In genomic region chr4:128560754-128561495, GRCh38 we compare ENCODE assay signal across 17 cellular contexts.
A peak's percentile ranks its signal among the peaks of the same experiment; 100 is the strongest.
DNase-seq lines count a peak whose midpoint lies in the region; FAIRE-seq and TF ChIP-seq lines count a peak whose summit lies in the region.
"Had no signal": no experiment of that assay in that cellular context is flagged by ENCODE, and none has a peak within 500 bp of the region (broad histone marks: within the 10 kb centered on the region; RNA-seq: fewer than 3 reads in every experiment).

No MANE protein-coding gene starts in this region.

- H3K36me3 ChIP-seq in BLaER1 treated with 17β-estradiol and CSF1 and Interleukin-3, amounts not matched to agents 10 nM and 100 nM = no peaks in the 10 kb centered on the region
- no peaks in the 10 kb centered on the region for H3K36me3 ChIP-seq in H1 (ENCODE audit: control insufficient read depth in 2 of 4, insufficient read depth in 4 of 4, low read length in 3 of 4)
- no peaks in the 10 kb centered on the region for H3K36me3 ChIP-seq in neuronal stem cell (replicated peaks in 1 of 2; ENCODE audit: control insufficient read depth in 2 of 2, insufficient read depth in 2 of 2, low read length in 2 of 2)
- no peaks in the 10 kb centered on the region for H3K36me3 ChIP-seq in sigmoid colon
- H3K36me3 ChIP-seq in HAP-1 (replicated peaks) = no peaks in the 10 kb centered on the region

- H3K27ac ChIP-seq in BLaER1 treated with 17β-estradiol and CSF1 and Interleukin-3, amounts not matched to agents 10 nM and 100 nM = peak overlapping the region in 2 of 11 experiments; percentile 5 to 28; a peak in 3 of 22 replicates
- no peak overlapping the region for H3K27ac ChIP-seq in H1 (ENCODE audit: low read depth, low read length)
- no peak overlapping the region for H3K27ac ChIP-seq in neuronal stem cell (replicated peaks; ENCODE audit: low read length)
- peak overlapping the region in 1 of 4 donors; percentile 77 for H3K27ac ChIP-seq in sigmoid colon
- no peak overlapping the region for H3K27ac ChIP-seq in dorsolateral prefrontal cortex

- no peak for FAIRE-seq in H1 (lab: Jason Lieb, UNC)

- intact Hi-C loops in sigmoid colon (cut with DNase I) = no loop called here
- intact Hi-C loops in dorsolateral prefrontal cortex (cut with DNase I) = no loop called here

- H3K14ac ChIP-seq in H1 (ENCODE audit: insufficient read length) = no peak overlapping the region
- no peak overlapping the region for H3K14ac ChIP-seq in neuronal stem cell (ENCODE audit: low read length)

- H3K23me2 ChIP-seq in H1 (ENCODE audit: low read depth, low read length) = no peaks in the 10 kb centered on the region

- TF ChIP-seq RAD21 in H1 (IDR thresholded peaks at IDR 0.05 in 1 of 2, conservative IDR thresholded peaks at IDR 0.05 in 1 of 2; ENCODE audit: low read depth in 2 of 2, low read length in 2 of 2) = no peak

- no peak overlapping the region for H4K8ac ChIP-seq in H1 (ENCODE audit: extremely low read depth, insufficient read depth, low read length)
- no peak overlapping the region for H4K8ac ChIP-seq in neuronal stem cell (ENCODE audit: low read depth, low read length)

- no peaks in the 10 kb centered on the region for H3K9me3 ChIP-seq in BLaER1 treated with 17β-estradiol and CSF1 and Interleukin-3, amounts not matched to agents 10 nM and 100 nM (replicated peaks in 1 of 11)
- H3K9me3 ChIP-seq in H1 (ENCODE audit: insufficient read depth in 2 of 2, low read depth in 1 of 2, low read length in 1 of 2) (no peaks in the 10 kb centered on the region), neuronal stem cell (replicated peaks in 1 of 2; ENCODE audit: control insufficient read depth in 2 of 2, insufficient read depth in 1 of 2, low read depth in 1 of 2, low read length in 2 of 2) (no peaks in the 10 kb centered on the region), sigmoid colon (no peaks in the 10 kb centered on the region), HAP-1 (no peaks in the 10 kb centered on the region)

- H3K4me3 ChIP-seq in BLaER1 treated with 17β-estradiol and CSF1 and Interleukin-3, amounts not matched to agents 10 nM and 100 nM = no peak overlapping the region
- no peak overlapping the region for H3K4me3 ChIP-seq in LNCaP clone FGC (ENCODE audit: low read depth, low read length)
- no peak overlapping the region for H3K4me3 ChIP-seq in H1 (ENCODE audit: extremely low read depth in 1 of 4, insufficient read depth in 2 of 4, low read depth in 3 of 4, low read length in 4 of 4)
- H3K4me3 ChIP-seq in neuronal stem cell (ENCODE audit: low read length in 2 of 2) = no peak overlapping the region
- no peak overlapping the region for H3K4me3 ChIP-seq in sigmoid colon
- H3K4me3 ChIP-seq in HAP-1 = no peak overlapping the region
- no peak overlapping the region for H3K4me3 ChIP-seq in dorsolateral prefrontal cortex

- H3K4me1 ChIP-seq in BLaER1 treated with 17β-estradiol and CSF1 and Interleukin-3, amounts not matched to agents 10 nM and 100 nM = peaks cover 28 to 63% (median 40%) of the 10 kb centered on the region in 10 experiments
- H3K4me1 ChIP-seq in H1 (replicated peaks in 1 of 4; ENCODE audit: control insufficient read depth in 3 of 4, insufficient read depth in 4 of 4, low read length in 3 of 4) (no peaks in the 10 kb centered on the region; a peak in 1 of 7 replicates), neuronal stem cell (ENCODE audit: control insufficient read depth in 2 of 2, insufficient read depth in 1 of 2, low read depth in 1 of 2, low read length in 2 of 2) (peaks cover 2 to 4% of the 10 kb centered on the region in 2 donors), sigmoid colon (peaks cover 0 to 20% (median 13%) of the 10 kb centered on the region in 4 donors), HAP-1 (no peaks in the 10 kb centered on the region)

- H3K18ac ChIP-seq in H1 (ENCODE audit: extremely low read depth, low read length) (no peak overlapping the region), neuronal stem cell (ENCODE audit: low read length) (no peak overlapping the region)

- H3K79me1 ChIP-seq in H1 (ENCODE audit: low read depth, low read length) (no peaks in the 10 kb centered on the region), neuronal stem cell (ENCODE audit: low read depth, low read length) (no peaks in the 10 kb centered on the region)

- 77% methylated on average over 6 of the region's 6 CpGs; no CpG with 5 or more reads in 1 of the 2 experiments for WGBS in H1 (ENCODE audit: extremely low coverage in 1 of 2, insufficient coverage in 1 of 2, insufficient read length in 1 of 2, insufficient replicate concordance in 2 of 2, low coverage in 1 of 2, low lambda C conversion rate in 2 of 2, missing lambda C conversion rate in 1 of 2), 2 experiments
- WGBS in neuronal stem cell (ENCODE audit: extremely low coverage in 2 of 2, insufficient read length in 2 of 2, insufficient replicate concordance in 1 of 2), 2 donors = no CpG with 5 or more reads among the region's 6 CpGs
- WGBS in sigmoid colon, 2 donors = 9 to 49% methylated on average over 6 of the region's 6 CpGs

- TF ChIP-seq POLR2A in H1 (IDR thresholded peaks at IDR 0.05; ENCODE audit: control extremely low read depth in 1 of 2, low read depth in 2 of 2, low read length in 2 of 2) (no peak), sigmoid colon (IDR thresholded peaks at IDR 0.05) (no peak)

- H3K23ac ChIP-seq in H1 (ENCODE audit: insufficient read length) = no peak overlapping the region
- H3K23ac ChIP-seq in neuronal stem cell (ENCODE audit: low read depth, low read length, poor library complexity) = no peak overlapping the region

- H2BK15ac ChIP-seq in H1 (ENCODE audit: low read length) = no peak overlapping the region
- H2BK15ac ChIP-seq in neuronal stem cell (ENCODE audit: low read length) = no peak overlapping the region

- H4K20me1 ChIP-seq in BLaER1 treated with 17β-estradiol and CSF1 and Interleukin-3, amounts not matched to agents 10 nM and 100 nM = no peaks in the 10 kb centered on the region
- H4K20me1 ChIP-seq in H1 (replicated peaks in 1 of 2; ENCODE audit: control insufficient read depth in 1 of 2, insufficient read depth in 2 of 2, low read length in 2 of 2) = no peaks in the 10 kb centered on the region

- peak overlapping the region in 6 of 11 experiments; percentile 14 to 70 (median 37); a peak in 13 of 22 replicates for H3K4me2 ChIP-seq in BLaER1 treated with 17β-estradiol and CSF1 and Interleukin-3, amounts not matched to agents 10 nM and 100 nM
- H3K4me2 ChIP-seq in H1 (ENCODE audit: insufficient read depth in 1 of 2, low read depth in 2 of 2, low read length in 2 of 2) = no peak overlapping the region
- H3K4me2 ChIP-seq in neuronal stem cell (ENCODE audit: insufficient read depth, low read length, poor library complexity, severe bottlenecking) = no peak overlapping the region

- no peak overlapping the region for H3K4ac ChIP-seq in H1 (replicated peaks; ENCODE audit: insufficient read length, low read depth, low read length)
- no peak overlapping the region for H3K4ac ChIP-seq in neuronal stem cell (ENCODE audit: low read length)

- H3K79me2 ChIP-seq in H1 (ENCODE audit: control insufficient read depth in 1 of 2, insufficient read depth in 2 of 2, low read length in 2 of 2) = no peaks in the 10 kb centered on the region

- no peak overlapping the region for H2BK120ac ChIP-seq in H1 (replicated peaks; ENCODE audit: low read depth, low read length)
- no peak overlapping the region for H2BK120ac ChIP-seq in neuronal stem cell (ENCODE audit: low read depth, low read length)

- DNase-seq in LNCaP clone FGC (ENCODE audit: low read depth) (peak; percentile 32), H1 (ENCODE audit: low read depth in 1 of 2, low spot score in 2 of 2) (no peak), neuronal stem cell (ENCODE audit: low spot score) (no peak), sigmoid colon (no peak), HAP-1 (ENCODE audit: low spot score in 2 of 2) (no peak), NCI-H1048 (lab: John Stamatoyannopoulos, UW) (no peak), dorsolateral prefrontal cortex (no peak)
- DNase-seq: activated gamma-delta T cell treated with Interleukin-2 at 50 U/mL for 16 hours; aorta; CD4-positive, alpha-beta T cell; GF-D8; midbrain; NCI-H2171 treated with DMSO at 0.1 percent for 48 hours; NK-92 treated with Interleukin-12 subunit alpha and Interleukin-12 subunit beta, amount 100 ng/mL, for 24 hours; occipital lobe; substantia nigra had no signal

- H2AK5ac ChIP-seq in H1 (ENCODE audit: low read depth, low read length) (no peak overlapping the region), neuronal stem cell (ENCODE audit: low read depth, low read length) (no peak overlapping the region)

- H4K5ac ChIP-seq in H1 (ENCODE audit: insufficient read length, low read depth, low read length) = no peak overlapping the region

- TF ChIP-seq CTCF in LNCaP clone FGC (IDR thresholded peaks at IDR 0.05; ENCODE audit: control insufficient read depth, extremely low read depth, insufficient read depth) (no peak), H1 (IDR thresholded peaks at IDR 0.05; ENCODE audit: control extremely low read depth in 1 of 3, insufficient read depth in 1 of 3, low read depth in 1 of 3, low read length in 3 of 3) (no peak), sigmoid colon (IDR thresholded peaks at IDR 0.05) (no peak), dorsolateral prefrontal cortex (IDR thresholded peaks at IDR 0.05 in 54 of 56, conservative IDR thresholded peaks at IDR 0.05 in 2 of 56; ENCODE audit: low read depth in 1 of 56, partially characterized antibody in 56 of 56) (no peak)

- H2BK5ac ChIP-seq in H1 (ENCODE audit: low read depth, low read length) = no peak overlapping the region
- no peak overlapping the region for H2BK5ac ChIP-seq in neuronal stem cell (ENCODE audit: low read length)

- H3K27me3 ChIP-seq in BLaER1 treated with 17β-estradiol and CSF1 and Interleukin-3, amounts not matched to agents 10 nM and 100 nM = no peaks in the 10 kb centered on the region
- no peaks in the 10 kb centered on the region for H3K27me3 ChIP-seq in H1 (replicated peaks in 1 of 4; ENCODE audit: control insufficient read depth in 3 of 4, extremely low read depth in 1 of 4, insufficient read depth in 3 of 4, low read length in 3 of 4)
- H3K27me3 ChIP-seq in neuronal stem cell (ENCODE audit: control insufficient read depth in 3 of 3, insufficient read depth in 3 of 3, low read depth in 1 of 3, low read length in 3 of 3) = no peaks in the 10 kb centered on the region
- no peaks in the 10 kb centered on the region for H3K27me3 ChIP-seq in sigmoid colon
- H3K27me3 ChIP-seq in HAP-1 (ENCODE audit: low read depth) = no peaks in the 10 kb centered on the region
- no peaks in the 10 kb centered on the region for H3K27me3 ChIP-seq in dorsolateral prefrontal cortex

- no peak overlapping the region for H2BK20ac ChIP-seq in H1 (ENCODE audit: low read length)

- POLR2A ChIA-PET in H1 (lab: Charles Lee; ENCODE audit: partially characterized antibody) = interaction anchor here (1.9 kb wide), 1 partner anchor 251 kb away, joined by 5 read pairs; no protein-coding TSS in a partner anchor

- CTCF ChIA-PET in H1 (lab: Charles Lee; ENCODE audit: partially characterized antibody) = interaction anchor here (1.6 kb wide), 1 partner anchor 16 kb away, joined by 4 read pairs; no protein-coding TSS in a partner anchor

- TF ChIP-seq EP300 in H1 (IDR thresholded peaks at IDR 0.05; ENCODE audit: borderline replicate concordance in 1 of 2, low read depth in 2 of 2, low read length in 2 of 2) (no peak), sigmoid colon (IDR thresholded peaks at IDR 0.05) (no peak)

- no peak overlapping the region for H3K56ac ChIP-seq in H1 (replicated peaks; ENCODE audit: insufficient read length, low read depth, low read length)

- in situ Hi-C loops in HAP-1 (cut with MboI; ENCODE audit: low sequenced_read_pairs) = loop anchor here (10.0 kb wide), 1 partner anchor 106 kb away; no protein-coding TSS in a partner anchor

- H3K9ac ChIP-seq in BLaER1 treated with 17β-estradiol and CSF1 and Interleukin-3, amounts not matched to agents 10 nM and 100 nM = no peak overlapping the region
- H3K9ac ChIP-seq in H1 (replicated peaks in 1 of 4; ENCODE audit: extremely low read depth in 1 of 4, low read depth in 3 of 4, low read length in 3 of 4) (no peak overlapping the region), neuronal stem cell (ENCODE audit: low read depth, low read length, poor library complexity) (no peak overlapping the region)

- peak overlapping the region; percentile 18; the same call in 1 of the 2 replicates for H2AFZ ChIP-seq in H1 (ENCODE audit: low read length)
- H2AFZ ChIP-seq in neuronal stem cell (ENCODE audit: low read length) = peak overlapping the region; percentile 59

- H2BK12ac ChIP-seq in H1 (ENCODE audit: low read depth, low read length) (no peak overlapping the region), neuronal stem cell (ENCODE audit: low read length) (no peak overlapping the region)

- H4K91ac ChIP-seq in H1 (replicated peaks; ENCODE audit: insufficient read length, low read length) (no peak overlapping the region), neuronal stem cell (ENCODE audit: low read depth, low read length, poor library complexity) (no peak overlapping the region)

Comparison
In these comparisons a context has a peak if more than half of its experiments do, and no peak if none do; other contexts are left out.
1. H3K4me2 ChIP-seq: peak in BLaER1 treated with 17β-estradiol and CSF1 and Interleukin-3, amounts not matched to agents 10 nM and 100 nM (6 of 11); none in H1 (0 of 2) and neuronal stem cell (single experiment).